Comparison of ENCODE assay signal across 1 cellular context in genomic region chr4:182205293-182205692, GRCh38.
TF ChIP-seq lines count a peak whose summit lies in the region.

No MANE protein-coding gene starts in this region.

TF ChIP-seq in HepG2, 621 proteins besides CTCF, POLR2A, EP300 and RAD21 (continued from another document):
- TF ChIP-seq MLXIP (CRISPR knock-in tag; IDR thresholded peaks at IDR 0.05; ENCODE audit: borderline replicate concordance): no peak
